In the genomic region with DNA sequence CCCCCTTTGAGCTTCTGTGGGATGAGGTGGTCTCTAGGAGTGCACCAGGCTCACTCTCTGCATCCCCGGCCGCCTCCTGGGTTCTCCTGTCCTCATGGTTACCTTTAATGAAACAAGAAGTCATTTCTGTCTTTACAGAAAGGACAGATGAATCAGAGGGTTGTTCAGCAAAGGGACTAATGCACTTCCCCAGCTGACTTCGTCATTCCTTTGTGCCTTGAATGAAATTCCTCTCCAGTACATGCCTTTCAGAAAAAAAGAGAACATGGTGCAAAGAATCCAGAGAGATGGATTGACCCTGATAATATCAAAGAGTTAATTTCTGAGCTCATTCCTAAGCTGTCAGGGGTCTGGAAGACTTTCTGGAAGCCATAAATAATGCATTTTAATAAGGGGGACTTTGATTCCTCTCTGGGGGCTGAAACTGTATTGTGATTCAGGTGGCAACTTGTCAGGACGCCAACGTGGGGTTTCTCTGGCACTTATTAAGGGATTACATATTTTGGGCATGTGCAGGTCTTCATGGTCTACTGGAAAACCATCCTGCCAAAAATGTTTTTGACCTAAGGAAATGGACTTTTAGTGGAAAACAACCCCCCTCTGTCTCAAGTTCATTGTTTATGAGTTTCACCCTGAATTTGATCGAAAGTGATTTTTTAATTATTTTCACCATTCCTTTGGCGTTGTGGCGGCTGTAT, we compare ENCODE assay signal across 17 cellular contexts.
DNase-seq lines count a peak whose midpoint lies in the region; ATAC-seq and TF ChIP-seq lines count a peak whose summit lies in the region.
"Had no signal": no experiment of that assay in that cellular context is flagged by ENCODE, and none has a peak within 500 bp of the region (broad histone marks: within the 10 kb centered on the region; RNA-seq: fewer than 3 reads in every experiment).

No MANE protein-coding gene starts in this region.

- H3K4me3 ChIP-seq in mammary epithelial cell (replicated peaks in 1 of 3; ENCODE audit: insufficient read depth in 1 of 3, low read depth in 2 of 3, low read length in 3 of 3) (no peak overlapping the region), breast epithelium (no peak overlapping the region), adipocyte (ENCODE audit: low read length) (no peak overlapping the region)
- H3K4me3 ChIP-seq: GM12878 had no signal

- H2AFZ ChIP-seq in mammary epithelial cell (ENCODE audit: low read depth, low read length), result no peak overlapping the region

- no peak overlapping the region for H3K4me3 Mint-ChIP-seq in activated T-helper 17 cell treated with anti-CD3 and anti-CD28 coated beads, Interleukin-2, amount 50 U/mL, for 72 hours
- H3K4me3 Mint-ChIP-seq: B cell; CD4-positive, alpha-beta T cell; H9 had no signal

- in situ Hi-C loops in mammary epithelial cell (cut with MboI; ENCODE audit: low sequenced_read_pairs in 2 of 2), result no loop called here

- no peaks in the 10 kb centered on the region for H3K79me2 ChIP-seq in mammary epithelial cell (ENCODE audit: insufficient read depth, low read length)

- no peaks in the 10 kb centered on the region for H4K20me1 ChIP-seq in mammary epithelial cell (ENCODE audit: insufficient read depth, low read length)

- H3K36me3 Mint-ChIP-seq in activated T-helper 17 cell treated with anti-CD3 and anti-CD28 coated beads, Interleukin-2, amount 50 U/mL, for 72 hours (ENCODE audit: low read depth), result no peaks in the 10 kb centered on the region

- H3K4me1 ChIP-seq in mammary epithelial cell (ENCODE audit: insufficient read depth, low read length) (no peaks in the 10 kb centered on the region), breast epithelium (no peaks in the 10 kb centered on the region), adipocyte (ENCODE audit: control insufficient read depth, insufficient read depth, low read length) (no peaks in the 10 kb centered on the region)

- H3K4me2 ChIP-seq in mammary epithelial cell (ENCODE audit: insufficient read depth, low read depth, low read length), result no peak overlapping the region

- CTCF ChIA-PET in mammary epithelial cell (lab: Charles Lee; ENCODE audit: low non-redundant PET), result no interaction called here

- H3K36me3 ChIP-seq in mammary epithelial cell (ENCODE audit: insufficient read depth, low read length), result no peaks in the 10 kb centered on the region
- H3K36me3 ChIP-seq in breast epithelium, result no peaks in the 10 kb centered on the region
- H3K36me3 ChIP-seq in adipocyte (ENCODE audit: control insufficient read depth, insufficient read depth, low read length, severe bottlenecking), result no peaks in the 10 kb centered on the region

- H3K27ac Mint-ChIP-seq in activated T-helper 17 cell treated with anti-CD3 and anti-CD28 coated beads, Interleukin-2, amount 50 U/mL, for 72 hours, result no peak overlapping the region
- H3K27ac Mint-ChIP-seq: B cell; CD4-positive, alpha-beta T cell; H9 had no signal

- DNase-seq in mammary epithelial cell, result peak; percentile 45
- DNase-seq in breast epithelium (ENCODE audit: low spot score in 2 of 2), result no peak
- peak; percentile 18 for DNase-seq in adipocyte (ENCODE audit: low read depth)
- peak; percentile 84 for DNase-seq in kidney tubule cell (ENCODE audit: low spot score)
- no peak for DNase-seq in cerebellum (ENCODE audit: low spot score)
- DNase-seq in AML-193 (lab: John Stamatoyannopoulos, UW), result no peak
- DNase-seq: Calu3; CD4-positive, alpha-beta T cell; DMS 273 treated with DMSO at 0.1 percent for 48 hours; GOT3; H9 had no signal

- H3K27me3 Mint-ChIP-seq in activated T-helper 17 cell treated with anti-CD3 and anti-CD28 coated beads, Interleukin-2, amount 50 U/mL, for 72 hours, result peaks cover 37% of the 10 kb centered on the region

- H3K27ac ChIP-seq in mammary epithelial cell (ENCODE audit: insufficient read depth, low read depth, low read length), result no peak overlapping the region
- H3K27ac ChIP-seq in breast epithelium, result no peak overlapping the region
- H3K27ac ChIP-seq: 22Rv1 had no signal

- no peaks in the 10 kb centered on the region for H3K27me3 ChIP-seq in mammary epithelial cell (ENCODE audit: insufficient read depth, low read length)
- peaks cover 0 to 15% of the 10 kb centered on the region in 2 donors for H3K27me3 ChIP-seq in breast epithelium
- H3K27me3 ChIP-seq in adipocyte (replicated peaks; ENCODE audit: control insufficient read depth, insufficient read depth, low read length), result peaks cover 52% of the 10 kb centered on the region

- H3K9me3 ChIP-seq in mammary epithelial cell (replicated peaks; ENCODE audit: insufficient read depth, low read length) (no peaks in the 10 kb centered on the region), breast epithelium (no peaks in the 10 kb centered on the region), adipocyte (ENCODE audit: control insufficient read depth, low read length) (peaks cover 5% of the 10 kb centered on the region)

- dilution Hi-C loops in mammary epithelial cell (cut with HindIII; ENCODE audit: low sequenced_read_pairs), result no loop called here

- intact Hi-C loops in mammary epithelial cell (cut with micrococcal nuclease) (no loop called here), breast epithelium (cut with DNase I; ENCODE audit: low total_unique reads) (no loop called here)

- TF ChIP-seq CTCF in mammary epithelial cell (conservative IDR thresholded peaks at IDR 0.05 in 1 of 2, IDR thresholded peaks at IDR 0.05 in 1 of 2; ENCODE audit: extremely low read depth in 1 of 2, insufficient read depth in 1 of 2, low read depth in 1 of 2, low read length in 2 of 2), result no peak
- no peak for TF ChIP-seq CTCF in breast epithelium (IDR thresholded peaks at IDR 0.05)

- no peak for TF ChIP-seq POLR2A in breast epithelium (IDR thresholded peaks at IDR 0.05)

- ATAC-seq in HG02973 (IDR thresholded peaks at IDR 0.05; ENCODE audit: unreplicated experiment), result no peak
- ATAC-seq in activated T-helper 17 cell treated with anti-CD3 and anti-CD28 coated beads, Interleukin-2, amount 50 U/mL, for 72 hours (replicated peaks), result no peak
- ATAC-seq: GM12878, HepG2 had no signal

- 29% methylated on average over 8 of the region's 8 CpGs for WGBS in mammary epithelial cell (ENCODE audit: low coverage, missing lambda C conversion rate)

- no peaks in the 10 kb centered on the region for H3K9me3 Mint-ChIP-seq in activated T-helper 17 cell treated with anti-CD3 and anti-CD28 coated beads, Interleukin-2, amount 50 U/mL, for 72 hours
- H3K9me3 Mint-ChIP-seq: CD4-positive, alpha-beta T cell; H9 had no signal

- no peak overlapping the region for H3K9ac ChIP-seq in mammary epithelial cell (ENCODE audit: insufficient read depth, low read length)
- H3K9ac ChIP-seq in adipocyte (ENCODE audit: low read length), result no peak overlapping the region

- no TSS peak for BruUV-seq in mammary epithelial cell (replicated peaks; lab: Mats Ljungman, UMichigan)

- H3K4me1 Mint-ChIP-seq in activated T-helper 17 cell treated with anti-CD3 and anti-CD28 coated beads, Interleukin-2, amount 50 U/mL, for 72 hours, result no peaks in the 10 kb centered on the region
- H3K4me1 Mint-ChIP-seq: B cell had no signal

Comparison
In these comparisons a context has a peak if more than half of its experiments do, and no peak if none do; other contexts are left out.
1. DNase-seq: peak in mammary epithelial cell (single experiment), adipocyte (single experiment) and kidney tubule cell (single experiment); none in breast epithelium (0 of 2), cerebellum (single experiment) and AML-193 (0 of 2).